In the genomic region with DNA sequence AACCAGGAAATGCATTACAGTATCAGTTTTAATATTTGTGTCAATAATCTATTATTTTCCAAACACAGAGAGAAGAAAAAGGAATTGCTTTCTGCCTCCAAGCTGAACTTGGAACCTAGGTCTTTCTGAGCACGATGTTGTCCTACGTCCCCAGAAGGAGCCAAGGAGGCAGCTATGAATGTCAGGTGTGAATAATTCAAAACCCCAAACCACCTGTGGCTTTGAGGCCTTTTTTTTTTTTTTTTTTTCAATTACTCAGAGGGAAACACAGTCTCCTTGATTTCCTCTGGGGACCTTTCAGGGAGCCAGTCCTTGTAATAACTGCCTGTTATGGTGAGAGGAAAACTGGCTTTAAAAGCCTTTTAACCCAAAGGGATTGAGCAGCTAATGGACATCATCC, we compare ENCODE assay signal across 24 cellular contexts. TPM values are rescaled to one million over a fixed set of nuclear protein-coding genes. Genes with fewer than 3 reads are reported as not detected.
"Had no signal": no experiment of that assay in that cellular context is flagged by ENCODE, and none has a peak within 500 bp of the region (broad histone marks: within the 10 kb centered on the region; RNA-seq: fewer than 3 reads in every experiment).

No MANE protein-coding gene starts in this region.

- H3K27ac Mint-ChIP-seq: activated naive CD4-positive, alpha-beta T cell treated with anti-CD3 and anti-CD28 coated beads for 36 hours; effector memory CD8-positive, alpha-beta T cell; nephron progenitor cell; progenitor cell of endocrine pancreas; stimulated activated naive CD8-positive, alpha-beta T cell treated with anti-CD3 and anti-CD28 coated beads, Interleukin-15, Interleukin-2, amounts not matched to agents 100 ng/mL and 50 ng/mL, for 24 hours had no signal

- H3K27ac ChIP-seq: gastrocnemius medialis, ovary, skin epidermis, upper lobe of left lung, vagina, WERI-Rb-1 had no signal

- H3K4me3 Mint-ChIP-seq: activated naive CD4-positive, alpha-beta T cell treated with anti-CD3 and anti-CD28 coated beads for 36 hours; effector memory CD8-positive, alpha-beta T cell; nephron progenitor cell; stimulated activated naive CD8-positive, alpha-beta T cell treated with anti-CD3 and anti-CD28 coated beads, Interleukin-15, Interleukin-2, amounts not matched to agents 100 ng/mL and 50 ng/mL, for 24 hours had no signal

- H3K9me3 ChIP-seq: gastrocnemius medialis, ovary, upper lobe of left lung, vagina had no signal

- H3K27me3 ChIP-seq: gastrocnemius medialis, ovary, upper lobe of left lung, vagina had no signal

- DNase-seq: activated CD4-positive, alpha-beta T cell treated with anti-CD3 and anti-CD28 coated beads for 48 hours; activated CD4-positive, alpha-beta T cell treated with anti-CD3 and anti-CD28 coated beads, Interleukin-2, amount 50 U/mL, for 48 hours; activated CD8-positive, alpha-beta memory T cell treated with anti-CD3 and anti-CD28 coated beads for 24 hours; activated effector memory CD4-positive, alpha-beta T cell treated with anti-CD3 and anti-CD28 coated beads, Interleukin-2, amount 50 U/mL, for 16 hours; activated naive CD4-positive, alpha-beta T cell treated with anti-CD3 and anti-CD28 coated beads for 36 hours; amniotic stem cell; caudate nucleus; cortex of kidney; effector memory CD8-positive, alpha-beta T cell; erythroblast; gastrocnemius medialis; glutamatergic neuron; left ventricle myocardium superior; nephron progenitor cell; ovary; stimulated activated CD4-positive, alpha-beta T cell treated with anti-CD3 and anti-CD28 coated beads, Interleukin-12 subunit alpha, Interleukin-12 subunit beta, amount 100 ng/mL, for 4 hours; stimulated activated CD4-positive, alpha-beta T cell treated with anti-CD3 and anti-CD28 coated beads, Interleukin-4, amount 100 ng/mL, for 1 hour; T-helper 9 cell; upper lobe of left lung; WERI-Rb-1 had no signal

- H3K4me3 ChIP-seq: gastrocnemius medialis, ovary, skin epidermis, upper lobe of left lung, vagina had no signal

- H3K9me3 Mint-ChIP-seq: activated naive CD4-positive, alpha-beta T cell treated with anti-CD3 and anti-CD28 coated beads for 36 hours; effector memory CD8-positive, alpha-beta T cell; nephron progenitor cell; stimulated activated naive CD8-positive, alpha-beta T cell treated with anti-CD3 and anti-CD28 coated beads, Interleukin-15, Interleukin-2, amounts not matched to agents 100 ng/mL and 50 ng/mL, for 24 hours had no signal

- H3K4me1 ChIP-seq: gastrocnemius medialis, upper lobe of left lung, vagina had no signal

- H3K4me1 Mint-ChIP-seq: nephron progenitor cell had no signal

- H3K36me3 ChIP-seq: gastrocnemius medialis, ovary, upper lobe of left lung, vagina, WERI-Rb-1 had no signal

RNA-seq across cellular contexts. Expression of gene GPR85, which starts 8.3 kb away (rescaled TPM):
- total RNA-seq: activated naive CD4-positive, alpha-beta T cell treated with anti-CD3 and anti-CD28 coated beads for 36 hours; vagina had no signal
